Comparison of ENCODE assay signal across 9 cellular contexts in the genomic region with DNA sequence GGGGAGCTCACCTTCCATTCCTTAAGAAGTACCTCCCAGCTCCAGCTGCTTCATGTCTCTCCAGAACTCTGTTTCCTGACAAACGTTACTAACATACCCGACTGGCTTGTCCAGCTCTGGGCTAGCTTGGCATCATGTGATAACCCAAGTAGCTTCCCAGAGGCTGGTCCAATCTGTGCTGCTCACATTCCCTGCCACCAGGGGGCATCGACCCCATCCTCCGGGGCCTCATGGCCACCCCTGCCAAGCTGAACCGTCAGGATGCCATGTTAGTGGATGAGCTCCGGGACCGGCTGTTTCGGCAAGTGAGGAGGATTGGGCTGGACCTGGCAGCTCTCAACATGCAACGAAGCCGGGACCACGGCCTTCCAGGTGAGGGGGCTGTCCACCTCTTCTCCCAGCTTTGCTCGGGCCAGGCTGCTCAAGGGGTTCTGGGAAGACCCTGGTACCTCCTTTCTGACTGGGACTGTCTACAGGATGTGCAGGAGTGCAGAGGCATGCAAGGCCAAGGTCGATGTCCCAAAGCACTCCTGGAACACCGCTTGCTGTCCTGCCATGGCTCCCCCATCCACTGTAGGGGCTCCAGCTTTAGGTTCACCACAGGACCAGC. TPM values are rescaled to one million over a fixed set of nuclear protein-coding genes. Genes with fewer than 3 reads are reported as not detected.
DNase-seq lines count a peak whose midpoint lies in the region; ATAC-seq and TF ChIP-seq lines count a peak whose summit lies in the region.
"Had no signal": no experiment of that assay in that cellular context is flagged by ENCODE, and none has a peak within 500 bp of the region (broad histone marks: within the 10 kb centered on the region; RNA-seq: fewer than 3 reads in every experiment).

No MANE protein-coding gene starts in this region.

- H3K9me3 Mint-ChIP-seq in activated T-helper 1 cell treated with anti-CD3 and anti-CD28 coated beads, Interleukin-12 subunit alpha, Interleukin-12 subunit beta, Interleukin-2, Interleukin-4 antibody, amounts not matched to agents 30 ng/mL and 10 ng/mL and 1 ng/mL, durations not matched to agents 14 hours and 24 hours and 36 hours, result no peaks in the 10 kb centered on the region

- H3K27ac ChIP-seq in Panc1 (ENCODE audit: low read length) (no peak overlapping the region), heart right ventricle (no peak overlapping the region)

- DNase-seq in DMS153 (lab: John Stamatoyannopoulos, UW), result peak; percentile 23
- no peak for DNase-seq in Panc1 (ENCODE audit: low read depth, low spot score)
- DNase-seq in activated T-helper 1 cell treated with anti-CD3 and anti-CD28 coated beads, Interleukin-12 subunit alpha, Interleukin-12 subunit beta, Interleukin-2, Interleukin-4 antibody, amounts not matched to agents 30 ng/mL and 10 ng/mL and 1 ng/mL, durations not matched to agents 14 hours and 24 hours and 36 hours (ENCODE audit: low spot score), result peak; percentile 38
- DNase-seq in heart right ventricle, result peak in 1 of 2 donors; percentile 42
- peak in 3 of 4 experiments; percentile 34 to 61 (median 46) for DNase-seq in stimulated activated CD4-positive, alpha-beta T cell treated with anti-CD3 and anti-CD28 coated beads, Interleukin-1b, Interleukin-23, amount 100 ng/mL, for 24 hours (ENCODE audit: low read depth in 4 of 4, low spot score in 1 of 4)
- no peak for DNase-seq in amniotic stem cell (lab: John Stamatoyannopoulos, UW)

- POLR2A ChIA-PET in Panc1 (lab: Charles Lee), result no interaction called here

- intact Hi-C loops in Panc1 (cut with micrococcal nuclease; ENCODE audit: unreplicated experiment), result no loop called here
- intact Hi-C loops in activated T-helper 1 cell treated with anti-CD3 and anti-CD28 coated beads, Interleukin-12 subunit alpha, Interleukin-12 subunit beta, Interleukin-2, Interleukin-4 antibody, amounts not matched to agents 30 ng/mL and 10 ng/mL and 1 ng/mL, durations not matched to agents 14 hours and 24 hours and 36 hours (cut with micrococcal nuclease), result loop anchor here (1.0 kb wide), 1 partner anchor 247 kb away; no protein-coding TSS in a partner anchor
- intact Hi-C loops in heart right ventricle (cut with DNase I), result no loop called here

- no peak overlapping the region for H3K4me3 Mint-ChIP-seq in activated T-helper 1 cell treated with anti-CD3 and anti-CD28 coated beads, Interleukin-12 subunit alpha, Interleukin-12 subunit beta, Interleukin-2, Interleukin-4 antibody, amounts not matched to agents 30 ng/mL and 10 ng/mL and 1 ng/mL, durations not matched to agents 14 hours and 24 hours and 36 hours
- H3K4me3 Mint-ChIP-seq: activated naive CD8-positive, alpha-beta T cell had no signal

- H3K4me3 ChIP-seq in Panc1 (ENCODE audit: low read depth in 2 of 2, low read length in 2 of 2) (no peak overlapping the region), heart right ventricle (no peak overlapping the region)

- no peaks in the 10 kb centered on the region for H3K36me3 ChIP-seq in Panc1 (ENCODE audit: control insufficient read depth, insufficient read depth, low read length)
- peaks cover 0 to 6% (median 0%) of the 10 kb centered on the region in 9 donors for H3K36me3 ChIP-seq in heart right ventricle

- H3K4me1 ChIP-seq in Panc1 (ENCODE audit: control insufficient read depth, insufficient read depth, low read length) (no peaks in the 10 kb centered on the region), heart right ventricle (no peaks in the 10 kb centered on the region)

- in situ Hi-C loops in Panc1 (cut with HindIII; ENCODE audit: low pct_unique_long_range_greater_than_20kb, low sequenced_read_pairs), result no loop called here

- H3K27me3 ChIP-seq in Panc1 (ENCODE audit: control insufficient read depth, insufficient read depth, low read length), result no peaks in the 10 kb centered on the region
- H3K27me3 ChIP-seq in heart right ventricle, result peaks cover 0 to 38% (median 25%) of the 10 kb centered on the region in 7 donors

- ATAC-seq in HG03159 (IDR thresholded peaks at IDR 0.05; ENCODE audit: unreplicated experiment) (peak; percentile 57), Panc1 (peak; percentile 86), heart right ventricle (peak in 5 of 8 donors; percentile 24 to 60 (median 46)), HG03135 (IDR thresholded peaks at IDR 0.05; ENCODE audit: unreplicated experiment) (no peak)

- BruUV-seq in Panc1 (replicated peaks; lab: Mats Ljungman, UMichigan), result no TSS peak

- no peaks in the 10 kb centered on the region for H3K36me3 Mint-ChIP-seq in activated T-helper 1 cell treated with anti-CD3 and anti-CD28 coated beads, Interleukin-12 subunit alpha, Interleukin-12 subunit beta, Interleukin-2, Interleukin-4 antibody, amounts not matched to agents 30 ng/mL and 10 ng/mL and 1 ng/mL, durations not matched to agents 14 hours and 24 hours and 36 hours (ENCODE audit: low read depth)

- WGBS in heart right ventricle, 2 donors, result 39 to 48% methylated on average over 14 of the region's 14 CpGs

- no peaks in the 10 kb centered on the region for H3K4me1 Mint-ChIP-seq in activated T-helper 1 cell treated with anti-CD3 and anti-CD28 coated beads, Interleukin-12 subunit alpha, Interleukin-12 subunit beta, Interleukin-2, Interleukin-4 antibody, amounts not matched to agents 30 ng/mL and 10 ng/mL and 1 ng/mL, durations not matched to agents 14 hours and 24 hours and 36 hours (ENCODE audit: low read depth)

- H3K27me3 Mint-ChIP-seq in activated T-helper 1 cell treated with anti-CD3 and anti-CD28 coated beads, Interleukin-12 subunit alpha, Interleukin-12 subunit beta, Interleukin-2, Interleukin-4 antibody, amounts not matched to agents 30 ng/mL and 10 ng/mL and 1 ng/mL, durations not matched to agents 14 hours and 24 hours and 36 hours (ENCODE audit: insufficient read depth), result peaks cover 11% of the 10 kb centered on the region

- peak; percentile 60 for TF ChIP-seq CTCF in Panc1 (IDR thresholded peaks at IDR 0.05)
- TF ChIP-seq CTCF in heart right ventricle (IDR thresholded peaks at IDR 0.05), result peak in 7 of 9 donors; percentile 39 to 65 (median 47)

- H3K27ac Mint-ChIP-seq in activated T-helper 1 cell treated with anti-CD3 and anti-CD28 coated beads, Interleukin-12 subunit alpha, Interleukin-12 subunit beta, Interleukin-2, Interleukin-4 antibody, amounts not matched to agents 30 ng/mL and 10 ng/mL and 1 ng/mL, durations not matched to agents 14 hours and 24 hours and 36 hours, result no peak overlapping the region
- H3K27ac Mint-ChIP-seq: activated naive CD8-positive, alpha-beta T cell had no signal

- CTCF ChIA-PET in Panc1 (lab: Charles Lee), result interaction anchor here (0.6 to 1.4 kb wide), 2 partner anchors 50 to 356 kb away, joined by 3 read pairs; no protein-coding TSS in a partner anchor

- H3K9me3 ChIP-seq in Panc1 (ENCODE audit: control insufficient read depth, insufficient read depth, low read depth, low read length) (no peaks in the 10 kb centered on the region), heart right ventricle (no peaks in the 10 kb centered on the region)

RNA-seq across cellular contexts. Expression of a gene that starts 7.6 kb away (rescaled TPM):
- total RNA-seq in Panc1 (2021; ENCODE audit: unreplicated experiment), result not detected
- polyA plus RNA-seq in Panc1 (2012; ENCODE audit: insufficient read length), result not detected
- total RNA-seq in activated T-helper 1 cell treated with anti-CD3 and anti-CD28 coated beads, Interleukin-12 subunit alpha, Interleukin-12 subunit beta, Interleukin-2, Interleukin-4 antibody, amounts not matched to agents 30 ng/mL and 10 ng/mL and 1 ng/mL, durations not matched to agents 14 hours and 24 hours and 36 hours, result not detected in 2 replicates
- total RNA-seq in heart right ventricle, result not detected
- polyA plus RNA-seq in heart right ventricle, result not detected

RNA-seq across cellular contexts. Expression of a gene that starts 18.9 kb away (rescaled TPM):
- total RNA-seq in Panc1 (2021; ENCODE audit: unreplicated experiment), result 12.1 TPM
- 8.9 TPM for polyA plus RNA-seq in Panc1 (2012; ENCODE audit: insufficient read length)
- total RNA-seq in activated T-helper 1 cell treated with anti-CD3 and anti-CD28 coated beads, Interleukin-12 subunit alpha, Interleukin-12 subunit beta, Interleukin-2, Interleukin-4 antibody, amounts not matched to agents 30 ng/mL and 10 ng/mL and 1 ng/mL, durations not matched to agents 14 hours and 24 hours and 36 hours, result 18.8 and 23.3 TPM in 2 replicates
- 10 to 100 TPM in 4 of 10 donors, 1 to 10 TPM in 6; 5.3 to 12.9 (median 9.2) TPM for total RNA-seq in heart right ventricle
- 10 to 100 TPM in 1 of 2 donors, 1 to 10 TPM in 1; 5.4 to 10.3 TPM for polyA plus RNA-seq in heart right ventricle

RNA-seq across cellular contexts. Expression of a gene that starts 33.3 kb away (rescaled TPM):
- total RNA-seq in Panc1 (2021; ENCODE audit: unreplicated experiment), result not detected
- polyA plus RNA-seq in Panc1 (2012; ENCODE audit: insufficient read length), result not detected
- total RNA-seq in activated T-helper 1 cell treated with anti-CD3 and anti-CD28 coated beads, Interleukin-12 subunit alpha, Interleukin-12 subunit beta, Interleukin-2, Interleukin-4 antibody, amounts not matched to agents 30 ng/mL and 10 ng/mL and 1 ng/mL, durations not matched to agents 14 hours and 24 hours and 36 hours, result not detected in 2 replicates
- total RNA-seq in heart right ventricle, result not detected
- polyA plus RNA-seq in heart right ventricle, result not detected

RNA-seq across cellular contexts. Expression of a gene that starts 38.3 kb away (rescaled TPM):
- total RNA-seq in Panc1 (2021; ENCODE audit: unreplicated experiment) (not detected), heart right ventricle (not detected)
- polyA plus RNA-seq in Panc1 (2012; ENCODE audit: insufficient read length), result 0.16 TPM
- total RNA-seq in activated T-helper 1 cell treated with anti-CD3 and anti-CD28 coated beads, Interleukin-12 subunit alpha, Interleukin-12 subunit beta, Interleukin-2, Interleukin-4 antibody, amounts not matched to agents 30 ng/mL and 10 ng/mL and 1 ng/mL, durations not matched to agents 14 hours and 24 hours and 36 hours, result not detected in 2 replicates
- polyA plus RNA-seq in heart right ventricle, result not detected

RNA-seq across cellular contexts. Expression of a gene that starts 51.9 kb away (rescaled TPM):
- total RNA-seq in Panc1 (2021; ENCODE audit: unreplicated experiment), result 0.05 TPM
- 0.08 TPM for polyA plus RNA-seq in Panc1 (2012; ENCODE audit: insufficient read length)
- 0.10 and 0.26 TPM in 2 replicates for total RNA-seq in activated T-helper 1 cell treated with anti-CD3 and anti-CD28 coated beads, Interleukin-12 subunit alpha, Interleukin-12 subunit beta, Interleukin-2, Interleukin-4 antibody, amounts not matched to agents 30 ng/mL and 10 ng/mL and 1 ng/mL, durations not matched to agents 14 hours and 24 hours and 36 hours
- under 1 TPM in 1 of 10 donors, not detected in 9; 0.07 TPM for total RNA-seq in heart right ventricle
- not detected for polyA plus RNA-seq in heart right ventricle

Comparison
In these comparisons a context has a peak if more than half of its experiments do, and no peak if none do; other contexts are left out.
1. DNase-seq: peak in DMS153 (single experiment), activated T-helper 1 cell treated with anti-CD3 and anti-CD28 coated beads, Interleukin-12 subunit alpha, Interleukin-12 subunit beta, Interleukin-2, Interleukin-4 antibody, amounts not matched to agents 30 ng/mL and 10 ng/mL and 1 ng/mL, durations not matched to agents 14 hours and 24 hours and 36 hours (single experiment) and stimulated activated CD4-positive, alpha-beta T cell treated with anti-CD3 and anti-CD28 coated beads, Interleukin-1b, Interleukin-23, amount 100 ng/mL, for 24 hours (3 of 4); none in Panc1 (single experiment) and amniotic stem cell (single experiment).